21 cellular contexts compared by ENCODE assay signal in the genomic region with DNA sequence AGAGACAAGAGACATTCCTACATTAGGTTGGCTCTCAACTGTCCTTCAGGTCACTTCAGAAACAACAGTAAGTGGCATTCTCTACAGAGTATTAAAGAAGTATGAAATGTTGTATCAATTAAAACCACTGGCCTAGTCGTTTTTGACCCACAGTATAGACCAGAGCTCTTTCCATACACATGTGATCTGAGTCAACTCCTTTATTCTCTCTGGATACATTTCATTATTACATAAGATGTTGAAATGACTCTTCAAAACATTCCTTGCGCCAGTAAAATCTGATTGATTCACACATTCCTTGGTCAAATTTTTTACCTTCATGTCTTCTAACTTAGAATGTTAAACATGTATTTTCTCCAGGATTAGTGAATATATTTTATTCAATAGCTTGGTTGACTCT.
"Had no signal": no experiment of that assay in that cellular context is flagged by ENCODE, and none has a peak within 500 bp of the region (broad histone marks: within the 10 kb centered on the region; RNA-seq: fewer than 3 reads in every experiment).

No MANE protein-coding gene starts in this region.

- H3K4me3 ChIP-seq: coronary artery, left ventricle myocardium inferior, right lobe of liver, thoracic aorta, vagina had no signal

- H3K27me3 ChIP-seq: brain microvascular endothelial cell, foreskin keratinocyte, right lobe of liver, vagina had no signal

- H3K36me3 ChIP-seq: brain microvascular endothelial cell, left ventricle myocardium inferior, right lobe of liver, thoracic aorta, vagina had no signal

- ATAC-seq: activated CD4-positive, CD25-positive, alpha-beta regulatory T cell treated with anti-CD3 and anti-CD28 coated beads, Interleukin-2, amount 50 U/mL, for 24 hours; activated CD8-positive, alpha-beta T cell treated with anti-CD3 and anti-CD28 coated beads, Interleukin-2, amount 10 ng/mL, durations not matched to agents 7 days and 5 days; foreskin keratinocyte; naive thymus-derived CD4-positive, alpha-beta T cell; right lobe of liver had no signal

- DNase-seq: activated CD4-positive, alpha-beta T cell treated with anti-CD3 and anti-CD28 coated beads, Interleukin-2, amount 50 U/mL, for 1 hour; activated CD8-positive, alpha-beta T cell treated with anti-CD3 and anti-CD28 coated beads, Interleukin-2, amount 10 ng/mL, durations not matched to agents 7 days and 5 days; activated gamma-delta T cell treated with Interleukin-2 at 50 U/mL for 16 hours; aorta; brain microvascular endothelial cell; central memory CD4-positive, alpha-beta T cell; endodermal cell; kidney glomerular epithelial cell; left ventricle myocardium inferior; naive thymus-derived CD4-positive, alpha-beta T cell; occipital lobe; posterior cingulate gyrus; right lobe of liver; stimulated activated CD4-positive, alpha-beta T cell treated with anti-CD3 and anti-CD28 coated beads, Interleukin-2, amount 100 ng/mL, for 48 hours; stimulated activated CD8-positive, alpha-beta memory T cell treated with anti-CD3 and anti-CD28 coated beads, Interleukin-4, amount 100 ng/mL, for 48 hours; stimulated activated naive CD4-positive, alpha-beta T cell had no signal
